7 cellular contexts compared by ENCODE assay signal in genomic region chr3:169146112-169146665, GRCh38.
DNase-seq lines count a peak whose midpoint lies in the region; ATAC-seq and TF ChIP-seq lines count a peak whose summit lies in the region.

No MANE protein-coding gene starts in this region.

- H3K27ac Mint-ChIP-seq in brain = peak overlapping the region in 3 of 5 experiments; percentile 80 to 97 (median 90)
- no peak overlapping the region for H3K27ac Mint-ChIP-seq in stimulated activated effector memory CD8-positive, alpha-beta T cell treated with anti-CD3 and anti-CD28 coated beads, Interleukin-12 subunit alpha, Interleukin-12 subunit beta, amount 100 ng/mL, for 72 hours

- CTCF ChIA-PET in GM10248 (lab: Yijun Ruan, JAX) = interaction anchor here (1.1 to 5.4 kb wide), 2 partner anchors 523 to 524 kb away, joined by 5 to 69 read pairs; no protein-coding TSS in a partner anchor

- POLR2A ChIA-PET in GM10248 (lab: Yijun Ruan, JAX) = interaction anchor here (0.7 kb wide), 1 partner anchor 9 kb away, joined by 5 read pairs; no protein-coding TSS in a partner anchor

- no peak for ATAC-seq in stimulated activated effector memory CD8-positive, alpha-beta T cell treated with anti-CD3 and anti-CD28 coated beads, Interleukin-12 subunit alpha, Interleukin-12 subunit beta, amount 100 ng/mL, for 72 hours
- ATAC-seq in GM19452 (IDR thresholded peaks at IDR 0.05; ENCODE audit: unreplicated experiment) (no peak), GM18858 (IDR thresholded peaks at IDR 0.05; ENCODE audit: unreplicated experiment) (no peak)

- H3K4me3 Mint-ChIP-seq in brain = peak overlapping the region; percentile 77 to 92 (median 83)
- peak overlapping the region; percentile 50 for H3K4me3 Mint-ChIP-seq in stimulated activated effector memory CD8-positive, alpha-beta T cell treated with anti-CD3 and anti-CD28 coated beads, Interleukin-12 subunit alpha, Interleukin-12 subunit beta, amount 100 ng/mL, for 72 hours

- H3K9me3 Mint-ChIP-seq in brain = peaks cover 0 to 4% (median 0%) of the 10 kb centered on the region in 5 experiments
- no peaks in the 10 kb centered on the region for H3K9me3 Mint-ChIP-seq in stimulated activated effector memory CD8-positive, alpha-beta T cell treated with anti-CD3 and anti-CD28 coated beads, Interleukin-12 subunit alpha, Interleukin-12 subunit beta, amount 100 ng/mL, for 72 hours

- H3K36me3 Mint-ChIP-seq in brain = no peaks in the 10 kb centered on the region
- H3K36me3 Mint-ChIP-seq in stimulated activated effector memory CD8-positive, alpha-beta T cell treated with anti-CD3 and anti-CD28 coated beads, Interleukin-12 subunit alpha, Interleukin-12 subunit beta, amount 100 ng/mL, for 72 hours = no peaks in the 10 kb centered on the region

- no peak for TF ChIP-seq CTCF in GM10248 (IDR thresholded peaks at IDR 0.05; ENCODE audit: control extremely low read depth, extremely low read depth, low read depth, missing control alignments)
- TF ChIP-seq CTCF in brain (conservative IDR thresholded peaks at IDR 0.05) = no peak

- peak; percentile 14 for DNase-seq in GM10248 (ENCODE audit: extremely low spot score)
- DNase-seq in NCI-H526 (lab: John Stamatoyannopoulos, UW) = peak; percentile 4 to 51
- DNase-seq in iris pigment epithelial cell (ENCODE audit: low read depth) = peak; percentile 59
- no peak for DNase-seq in stimulated activated effector memory CD8-positive, alpha-beta T cell treated with anti-CD3 and anti-CD28 coated beads, Interleukin-12 subunit alpha, Interleukin-12 subunit beta, amount 100 ng/mL, for 72 hours (ENCODE audit: low spot score in 2 of 2)

- H3K4me1 Mint-ChIP-seq in brain = peaks cover 58% of the 10 kb centered on the region
- peaks cover 7% of the 10 kb centered on the region for H3K4me1 Mint-ChIP-seq in stimulated activated effector memory CD8-positive, alpha-beta T cell treated with anti-CD3 and anti-CD28 coated beads, Interleukin-12 subunit alpha, Interleukin-12 subunit beta, amount 100 ng/mL, for 72 hours

- H3K27me3 Mint-ChIP-seq in brain = peaks cover 83% of the 10 kb centered on the region

Comparison
In these comparisons a context has a peak if more than half of its experiments do, and no peak if none do; other contexts are left out.
1. DNase-seq: peak in GM10248 (single experiment), NCI-H526 (2 of 2) and iris pigment epithelial cell (single experiment); none in stimulated activated effector memory CD8-positive, alpha-beta T cell treated with anti-CD3 and anti-CD28 coated beads, Interleukin-12 subunit alpha, Interleukin-12 subunit beta, amount 100 ng/mL, for 72 hours (0 of 2).